In genomic region chr11:14520086-14520901, GRCh38 we compare ENCODE assay signal across 8 cellular contexts. TPM values are rescaled to one million over a fixed set of nuclear protein-coding genes. Genes with fewer than 3 reads are reported as not detected.
A peak's percentile ranks its signal among the peaks of the same experiment; 100 is the strongest.
DNase-seq lines count a peak whose midpoint lies in the region; ATAC-seq and TF ChIP-seq lines count a peak whose summit lies in the region.

PSMA1 (minus strand) TSS chr11:14520386; CDS start chr11:14520299, 87 bp downstream.

- H3K9me3 Mint-ChIP-seq in type B pancreatic cell, result no peaks in the 10 kb centered on the region

- peaks cover 28% of the 10 kb centered on the region for H3K36me3 ChIP-seq in adipocyte (ENCODE audit: control insufficient read depth, insufficient read depth, low read length, severe bottlenecking)

- H3K4me1 Mint-ChIP-seq in type B pancreatic cell (ENCODE audit: unreplicated experiment), result peaks cover 15% of the 10 kb centered on the region

- H3K27me3 ChIP-seq in adipocyte (replicated peaks; ENCODE audit: control insufficient read depth, insufficient read depth, low read length), result no peaks in the 10 kb centered on the region

- no peaks in the 10 kb centered on the region for H3K27me3 Mint-ChIP-seq in type B pancreatic cell

- H3K9ac ChIP-seq in adipocyte (ENCODE audit: low read length), result peak within 1 kb of the TSS; percentile 97

- peak; percentile 94 for ATAC-seq in HG02798 (IDR thresholded peaks at IDR 0.05; ENCODE audit: poor library complexity, unreplicated experiment)

- H3K4me1 ChIP-seq in adipocyte (ENCODE audit: control insufficient read depth, insufficient read depth, low read length), result peaks cover 17% of the 10 kb centered on the region

- peak within 1 kb of the TSS; percentile 87 for H3K27ac Mint-ChIP-seq in type B pancreatic cell

- no peak for TF ChIP-seq CTCF in GM12875 (IDR thresholded peaks at IDR 0.05; ENCODE audit: borderline replicate concordance, insufficient read depth, low read depth, low read length)
- TF ChIP-seq CTCF in type B pancreatic cell (conservative IDR thresholded peaks at IDR 0.05), result peak; percentile 44

- intact Hi-C loops in cardiac septum (cut with DNase I), result loop anchor here (1.0 kb wide), 1 partner anchor 20 kb away; no protein-coding TSS in a partner anchor

- H3K36me3 Mint-ChIP-seq in type B pancreatic cell, result peaks cover 14% of the 10 kb centered on the region

- H3K4me3 ChIP-seq in GM12875 (ENCODE audit: low read depth, low read length) (peak within 1 kb of the TSS; percentile 62), adipocyte (ENCODE audit: low read length) (peak within 1 kb of the TSS; percentile 96)

- DNase-seq in NCI-H1436 (lab: John Stamatoyannopoulos, UW) (peak; percentile 91), T follicular helper cell (ENCODE audit: low read depth) (peak; percentile 88), adipocyte (ENCODE audit: low read depth) (peak; percentile 98), cardiac septum (ENCODE audit: low spot score) (peak; percentile 98), pons (ENCODE audit: low spot score) (peak; percentile 93), type B pancreatic cell (ENCODE audit: extremely low spot score, unreplicated experiment) (peak; percentile 94)

- peak within 1 kb of the TSS; percentile 95 for H3K4me3 Mint-ChIP-seq in type B pancreatic cell

- H3K9me3 ChIP-seq in adipocyte (ENCODE audit: control insufficient read depth, low read length), result no peaks in the 10 kb centered on the region

RNA-seq across cellular contexts. Expression of gene PSMA1, which starts in this region (rescaled TPM):
- 136 TPM for total RNA-seq in cardiac septum
- 126 and 150 TPM in 2 replicates for total RNA-seq in type B pancreatic cell (ENCODE audit: low replicate concordance)

Comparison
In these comparisons a context has a peak if more than half of its experiments do, and no peak if none do; other contexts are left out.
1. Peak in every context shown above with its lines: DNase-seq, ATAC-seq and H3K4me3 ChIP-seq.